Comparison of ENCODE assay signal across 30 cellular contexts in genomic region chr9:119453490-119453911, GRCh38.
A peak's percentile ranks its signal among the peaks of the same experiment; 100 is the strongest.
DNase-seq lines count a peak whose midpoint lies in the region; ATAC-seq and TF ChIP-seq lines count a peak whose summit lies in the region.
"Had no signal": no experiment of that assay in that cellular context is flagged by ENCODE, and none has a peak within 500 bp of the region (broad histone marks: within the 10 kb centered on the region; RNA-seq: fewer than 3 reads in every experiment).

No MANE protein-coding gene starts in this region.

- H3K4me1 ChIP-seq in adrenal gland (replicated peaks in 1 of 2) (no peaks in the 10 kb centered on the region), Caco-2 (no peaks in the 10 kb centered on the region)
- H3K4me1 ChIP-seq: ascending aorta, right atrium auricular region, spleen had no signal

- H3K27me3 Mint-ChIP-seq in glutamatergic neuron (ENCODE audit: unreplicated experiment) (peaks cover 3% of the 10 kb centered on the region), Caco-2 (ENCODE audit: insufficient read depth, unreplicated experiment) (peaks cover 4% of the 10 kb centered on the region)
- H3K27me3 Mint-ChIP-seq: central memory CD8-positive, alpha-beta T cell had no signal

- TF ChIP-seq CTCF in BJ (IDR thresholded peaks at IDR 0.05; ENCODE audit: insufficient read depth, low read depth, low read length): no peak
- TF ChIP-seq CTCF in adrenal gland (IDR thresholded peaks at IDR 0.05): no peak
- TF ChIP-seq CTCF in glutamatergic neuron (IDR thresholded peaks at IDR 0.05; ENCODE audit: partially characterized antibody, unreplicated experiment): no peak
- no peak for TF ChIP-seq CTCF in GM10266 (IDR thresholded peaks at IDR 0.05; ENCODE audit: control insufficient read depth, insufficient read depth, low read depth, missing control alignments)
- TF ChIP-seq CTCF in Caco-2 (IDR thresholded peaks at IDR 0.05; ENCODE audit: insufficient read depth in 1 of 2, low read depth in 1 of 2, low read length in 1 of 2, severe bottlenecking in 1 of 2, unreplicated experiment in 1 of 2): no peak

- H3K9me3 ChIP-seq in adrenal gland (replicated peaks in 1 of 3): no peaks in the 10 kb centered on the region
- no peaks in the 10 kb centered on the region for H3K9me3 ChIP-seq in Caco-2
- H3K9me3 ChIP-seq: ascending aorta, ovary, suprapubic skin had no signal

- intact Hi-C loops in adrenal gland (cut with DNase I) (no loop called here), Caco-2 (cut with micrococcal nuclease; ENCODE audit: unreplicated experiment) (no loop called here)

- no TSS peak for BruUV-seq in Caco-2 (replicated peaks; lab: Mats Ljungman, UMichigan)

- POLR2A ChIA-PET in BJ (lab: Charles Lee) (no interaction called here), Caco-2 (lab: Charles Lee) (no interaction called here)

- H3K4me1 Mint-ChIP-seq in glutamatergic neuron (ENCODE audit: low read depth, unreplicated experiment): peaks cover 17% of the 10 kb centered on the region
- no peaks in the 10 kb centered on the region for H3K4me1 Mint-ChIP-seq in Caco-2 (ENCODE audit: low read depth, unreplicated experiment)
- H3K4me1 Mint-ChIP-seq: central memory CD8-positive, alpha-beta T cell; nephron; stimulated activated effector memory CD8-positive, alpha-beta T cell treated with anti-CD3 and anti-CD28 coated beads, Interleukin-12 subunit alpha, Interleukin-12 subunit beta, amount 100 ng/mL, for 72 hours; WTC11 had no signal

- H3K4me3 Mint-ChIP-seq in glutamatergic neuron (ENCODE audit: unreplicated experiment) (no peak overlapping the region), Caco-2 (ENCODE audit: unreplicated experiment) (no peak overlapping the region)
- H3K4me3 Mint-ChIP-seq: central memory CD8-positive, alpha-beta T cell; nephron; stimulated activated effector memory CD8-positive, alpha-beta T cell treated with anti-CD3 and anti-CD28 coated beads, Interleukin-12 subunit alpha, Interleukin-12 subunit beta, amount 100 ng/mL, for 72 hours; WTC11 had no signal

- H3K9me3 Mint-ChIP-seq in glutamatergic neuron (ENCODE audit: unreplicated experiment) (no peaks in the 10 kb centered on the region), Caco-2 (ENCODE audit: unreplicated experiment) (no peaks in the 10 kb centered on the region)

- H3K4me3 ChIP-seq in BJ (ENCODE audit: low read depth, low read length) (no peak overlapping the region), adrenal gland (no peak overlapping the region), Caco-2 (ENCODE audit: low read depth, low read length) (no peak overlapping the region)
- H3K4me3 ChIP-seq: ascending aorta, GM12878, hepatocyte, ovary, right atrium auricular region, spleen, suprapubic skin had no signal

- DNase-seq in BJ (ENCODE audit: low read depth): peak; percentile 66
- peak; percentile 56 for DNase-seq in HT1080 (ENCODE audit: low read depth)
- DNase-seq in adrenal gland: peak in 4 of 7 donors; percentile 1 to 32 (median 22)
- no peak for DNase-seq in glutamatergic neuron
- no peak for DNase-seq in GM10266 (ENCODE audit: extremely low spot score)
- DNase-seq in NCI-H146 treated with DMSO at 0.1 percent for 48 hours (lab: John Stamatoyannopoulos, UW; ENCODE audit: unreplicated experiment): no peak
- no peak for DNase-seq in Caco-2
- DNase-seq: activated naive CD4-positive, alpha-beta T cell treated with anti-CD3 and anti-CD28 coated beads, Interleukin-2, amount 50 U/mL, for 16 hours; DMS53; foreskin melanocyte; H7; Karpas-422; NCI-H1930; NCI-H226; NCI-H748 treated with DMSO at 0.1 percent for 48 hours; ovary; Right ventricle myocardium superior; spleen; stimulated activated CD4-positive, alpha-beta T cell treated with anti-CD3 and anti-CD28 coated beads, Interleukin-2, amount 100 ng/mL, for 48 hours; T-helper 9 cell had no signal

- no peak for ATAC-seq in GM21825 (IDR thresholded peaks at IDR 0.05; ENCODE audit: unreplicated experiment)
- ATAC-seq: GM12878; stimulated activated effector memory CD8-positive, alpha-beta T cell treated with anti-CD3 and anti-CD28 coated beads, Interleukin-12 subunit alpha, Interleukin-12 subunit beta, amount 100 ng/mL, for 72 hours; WTC11 had no signal

- peak overlapping the region; percentile 30 for H3K27ac Mint-ChIP-seq in glutamatergic neuron (ENCODE audit: unreplicated experiment)
- H3K27ac Mint-ChIP-seq in Caco-2 (ENCODE audit: unreplicated experiment): no peak overlapping the region
- H3K27ac Mint-ChIP-seq: nephron; stimulated activated effector memory CD8-positive, alpha-beta T cell treated with anti-CD3 and anti-CD28 coated beads, Interleukin-12 subunit alpha, Interleukin-12 subunit beta, amount 100 ng/mL, for 72 hours; WTC11 had no signal

- H3K27ac ChIP-seq in adrenal gland: no peak overlapping the region
- H3K27ac ChIP-seq: ascending aorta, hepatocyte, ovary, right atrium auricular region, spleen, suprapubic skin had no signal

- no peak for TF ChIP-seq POLR2A in adrenal gland (IDR thresholded peaks at IDR 0.05)

- 23 to 43% (median 29%) methylated on average over 3 of the region's 3 CpGs for WGBS in adrenal gland, 4 donors

- CTCF ChIA-PET in BJ (lab: Yijun Ruan, JAX): interaction anchor here (0.5 to 0.8 kb wide), 3 partner anchors 38 to 1361 kb away, joined by 3 to 4 read pairs (median 3); no protein-coding TSS in a partner anchor
- CTCF ChIA-PET in Caco-2 (lab: Charles Lee): no interaction called here

- peaks cover 3% of the 10 kb centered on the region for H3K36me3 Mint-ChIP-seq in glutamatergic neuron (ENCODE audit: unreplicated experiment)
- H3K36me3 Mint-ChIP-seq in Caco-2 (ENCODE audit: insufficient read depth, unreplicated experiment): no peaks in the 10 kb centered on the region
- H3K36me3 Mint-ChIP-seq: stimulated activated effector memory CD8-positive, alpha-beta T cell treated with anti-CD3 and anti-CD28 coated beads, Interleukin-12 subunit alpha, Interleukin-12 subunit beta, amount 100 ng/mL, for 72 hours had no signal

- H3K36me3 ChIP-seq in BJ (ENCODE audit: control insufficient read depth, insufficient read depth, low read length) (no peaks in the 10 kb centered on the region), adrenal gland (replicated peaks in 1 of 2) (no peaks in the 10 kb centered on the region), Caco-2 (ENCODE audit: control insufficient read depth, insufficient read depth, low read length) (no peaks in the 10 kb centered on the region)
- H3K36me3 ChIP-seq: ascending aorta, ovary, right atrium auricular region, spleen, suprapubic skin had no signal

- H3K27me3 ChIP-seq in BJ (ENCODE audit: control insufficient read depth, insufficient read depth, low read length) (no peaks in the 10 kb centered on the region), adrenal gland (no peaks in the 10 kb centered on the region), Caco-2 (replicated peaks; ENCODE audit: control insufficient read depth, insufficient read depth, low read length) (no peaks in the 10 kb centered on the region)
- H3K27me3 ChIP-seq: ascending aorta, hepatocyte, ovary, right atrium auricular region, spleen, suprapubic skin had no signal

Comparison
In these comparisons a context has a peak if more than half of its experiments do, and no peak if none do; other contexts are left out.
1. DNase-seq: peak in BJ (single experiment), HT1080 (single experiment) and adrenal gland (4 of 7); none in glutamatergic neuron (single experiment), GM10266 (single experiment), NCI-H146 treated with DMSO at 0.1 percent for 48 hours (single experiment) and Caco-2 (0 of 2).